17 cellular contexts compared by ENCODE assay signal in the genomic region with DNA sequence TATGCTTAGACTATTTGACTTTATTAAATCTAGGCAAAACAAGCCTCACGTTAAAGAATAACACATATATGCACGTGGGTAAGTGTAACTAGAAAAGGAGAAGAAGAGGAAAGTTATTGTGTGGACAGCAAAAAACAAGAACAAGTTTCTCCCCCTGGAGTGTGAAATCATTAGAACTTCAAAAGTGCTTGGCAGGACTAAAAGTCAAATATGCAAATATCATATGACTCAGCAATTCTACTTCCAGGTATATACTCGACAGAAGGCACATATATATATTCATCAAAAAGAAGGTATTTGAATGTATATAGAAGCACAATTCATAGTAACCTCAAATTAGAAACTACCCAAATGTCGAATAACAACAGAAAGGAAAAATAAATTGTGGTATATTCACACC.
"Had no signal": no experiment of that assay in that cellular context is flagged by ENCODE, and none has a peak within 500 bp of the region (broad histone marks: within the 10 kb centered on the region; RNA-seq: fewer than 3 reads in every experiment).

No MANE protein-coding gene starts in this region.

- DNase-seq: activated CD4-positive, alpha-beta T cell treated with anti-CD3 and anti-CD28 coated beads, Interleukin-2, amount 50 U/mL, for 48 hours; activated CD4-positive, CD25-positive, alpha-beta regulatory T cell treated with anti-CD3 and anti-CD28 coated beads, Interleukin-2, amount 50 U/mL, for 72 hours; activated naive CD4-positive, alpha-beta T cell treated with anti-CD3 and anti-CD28 coated beads, Interleukin-2, amount 10 ng/mL, durations not matched to agents 7 days and 5 days; activated T-cell treated with anti-CD3 and anti-CD28 coated beads, Interleukin-2, amount 50 U/mL, for 1 hour; dermis blood vessel endothelial cell; effector memory CD8-positive, alpha-beta T cell; heart right ventricle; midbrain; pancreas; stimulated activated CD4-positive, alpha-beta T cell treated with anti-CD3 and anti-CD28 coated beads, Interleukin-12 subunit alpha, Interleukin-12 subunit beta, amount 100 ng/mL, for 4 hours; stimulated activated CD4-positive, alpha-beta T cell treated with anti-CD3 and anti-CD28 coated beads, Interleukin-2, amount 100 ng/mL, for 24 hours; T1000 had no signal

- H3K27ac Mint-ChIP-seq: activated naive CD4-positive, alpha-beta T cell treated with anti-CD3 and anti-CD28 coated beads, Interleukin-2, amount 10 ng/mL, durations not matched to agents 7 days and 5 days; activated T-helper 2 cell treated with anti-CD3 and anti-CD28 coated beads, Interferon-gamma antibody, Interleukin-2, Interleukin-4, amounts not matched to agents 10 μg/mL and 5 μg/mL and 100 μg/mL, durations not matched to agents 14 hours and 24 hours and 36 hours; effector memory CD8-positive, alpha-beta T cell had no signal

- H3K4me1 ChIP-seq: gastroesophageal sphincter, heart right ventricle, pancreas had no signal

- H3K9me3 Mint-ChIP-seq: activated naive CD4-positive, alpha-beta T cell treated with anti-CD3 and anti-CD28 coated beads, Interleukin-2, amount 10 ng/mL, durations not matched to agents 7 days and 5 days; activated T-helper 2 cell treated with anti-CD3 and anti-CD28 coated beads, Interferon-gamma antibody, Interleukin-2, Interleukin-4, amounts not matched to agents 10 μg/mL and 5 μg/mL and 100 μg/mL, durations not matched to agents 14 hours and 24 hours and 36 hours; effector memory CD8-positive, alpha-beta T cell; neural crest cell had no signal

- H3K9me3 ChIP-seq: gastroesophageal sphincter, heart right ventricle, pancreas had no signal

- H3K27me3 Mint-ChIP-seq: effector memory CD8-positive, alpha-beta T cell had no signal

- H3K27me3 ChIP-seq: gastroesophageal sphincter, heart right ventricle, pancreas had no signal

- H3K27ac ChIP-seq: gastroesophageal sphincter, heart right ventricle, pancreas had no signal

- H3K4me3 Mint-ChIP-seq: activated naive CD4-positive, alpha-beta T cell treated with anti-CD3 and anti-CD28 coated beads, Interleukin-2, amount 10 ng/mL, durations not matched to agents 7 days and 5 days; effector memory CD8-positive, alpha-beta T cell; neural crest cell had no signal

- FAIRE-seq: astrocyte, pancreas had no signal

- H3K4me1 Mint-ChIP-seq: activated naive CD4-positive, alpha-beta T cell treated with anti-CD3 and anti-CD28 coated beads, Interleukin-2, amount 10 ng/mL, durations not matched to agents 7 days and 5 days had no signal

- H3K36me3 ChIP-seq: gastroesophageal sphincter, heart right ventricle, pancreas had no signal

- H3K36me3 Mint-ChIP-seq: activated naive CD4-positive, alpha-beta T cell treated with anti-CD3 and anti-CD28 coated beads, Interleukin-2, amount 10 ng/mL, durations not matched to agents 7 days and 5 days had no signal

- H3K4me3 ChIP-seq: gastroesophageal sphincter, heart right ventricle, lung, pancreas had no signal
